11 cellular contexts compared by ENCODE assay signal in genomic region chr15:98858610-98859023, GRCh38.
DNase-seq lines count a peak whose midpoint lies in the region; ATAC-seq and TF ChIP-seq lines count a peak whose summit lies in the region.
"Had no signal": no experiment of that assay in that cellular context is flagged by ENCODE, and none has a peak within 500 bp of the region (broad histone marks: within the 10 kb centered on the region; RNA-seq: fewer than 3 reads in every experiment).

No MANE protein-coding gene starts in this region.

- CTCF ChIA-PET in activated naive CD4-positive, alpha-beta T cell treated with anti-CD3 and anti-CD28 coated beads for 36 hours (lab: Charles Lee), result interaction anchor here (0.7 kb wide), 1 partner anchor 23 kb away, joined by 3 read pairs; no protein-coding TSS in a partner anchor

- peak overlapping the region; percentile 33 for H3K27ac ChIP-seq in foreskin keratinocyte
- H3K27ac ChIP-seq in tibial artery, result peak overlapping the region; percentile 89 to 92
- H3K27ac ChIP-seq: C4-2B, KMS-11 had no signal

- H3K4me3 ChIP-seq in tibial artery, result peak overlapping the region; percentile 15 to 20
- H3K4me3 ChIP-seq: lung had no signal

- H3K4me3 Mint-ChIP-seq in activated naive CD4-positive, alpha-beta T cell treated with anti-CD3 and anti-CD28 coated beads for 36 hours, result peak overlapping the region; percentile 67
- peak overlapping the region; percentile 52 for H3K4me3 Mint-ChIP-seq in T-helper 17 cell

- no peak for TF ChIP-seq CTCF in foreskin keratinocyte (conservative IDR thresholded peaks at IDR 0.05)
- TF ChIP-seq CTCF in tibial artery (IDR thresholded peaks at IDR 0.05), result no peak

- ATAC-seq in T-helper 17 cell, result peak; percentile 16
- no peak for ATAC-seq in foreskin keratinocyte
- no peak for ATAC-seq in GM19397 (IDR thresholded peaks at IDR 0.05; ENCODE audit: unreplicated experiment)

- H3K27me3 ChIP-seq in foreskin keratinocyte (no peaks in the 10 kb centered on the region), tibial artery (no peaks in the 10 kb centered on the region)

- H3K27me3 Mint-ChIP-seq in activated naive CD4-positive, alpha-beta T cell treated with anti-CD3 and anti-CD28 coated beads for 36 hours (ENCODE audit: low read depth), result no peaks in the 10 kb centered on the region
- H3K27me3 Mint-ChIP-seq in T-helper 17 cell, result peaks cover 14% of the 10 kb centered on the region

- intact Hi-C loops in activated naive CD4-positive, alpha-beta T cell treated with anti-CD3 and anti-CD28 coated beads for 36 hours (cut with micrococcal nuclease), result no loop called here
- intact Hi-C loops in tibial artery (cut with DNase I; ENCODE audit: low total_unique reads), result no loop called here

- H3K9me3 ChIP-seq in T-helper 17 cell (ENCODE audit: control insufficient read depth, low read length, poor library complexity, severe bottlenecking), result no peaks in the 10 kb centered on the region
- no peaks in the 10 kb centered on the region for H3K9me3 ChIP-seq in tibial artery

- H3K36me3 Mint-ChIP-seq in activated naive CD4-positive, alpha-beta T cell treated with anti-CD3 and anti-CD28 coated beads for 36 hours (ENCODE audit: low read depth), result no peaks in the 10 kb centered on the region
- no peaks in the 10 kb centered on the region for H3K36me3 Mint-ChIP-seq in T-helper 17 cell (ENCODE audit: low read depth)

- H3K4me1 ChIP-seq in foreskin keratinocyte (peaks cover 46% of the 10 kb centered on the region), tibial artery (peaks cover 3 to 100% (median 82%) of the 10 kb centered on the region in 4 donors)

- peaks cover 75% of the 10 kb centered on the region for H3K4me1 Mint-ChIP-seq in activated naive CD4-positive, alpha-beta T cell treated with anti-CD3 and anti-CD28 coated beads for 36 hours (ENCODE audit: low read depth)
- H3K4me1 Mint-ChIP-seq in T-helper 17 cell, result peaks cover 22% of the 10 kb centered on the region

- no peaks in the 10 kb centered on the region for H3K36me3 ChIP-seq in tibial artery

- no peak for DNase-seq in activated naive CD4-positive, alpha-beta T cell treated with anti-CD3 and anti-CD28 coated beads for 36 hours
- no peak for DNase-seq in activated naive CD4-positive, alpha-beta T cell (lab: John Stamatoyannopoulos, UW)
- DNase-seq in T-helper 17 cell (no peak), foreskin keratinocyte (no peak), tibial artery (no peak), COLO829 (ENCODE audit: low spot score) (no peak), NCI-H2029 (lab: John Stamatoyannopoulos, UW) (no peak)

- peak overlapping the region; percentile 69 for H3K27ac Mint-ChIP-seq in activated naive CD4-positive, alpha-beta T cell treated with anti-CD3 and anti-CD28 coated beads for 36 hours
- H3K27ac Mint-ChIP-seq in T-helper 17 cell, result peak overlapping the region; percentile 61

- no peaks in the 10 kb centered on the region for H3K9me3 Mint-ChIP-seq in activated naive CD4-positive, alpha-beta T cell treated with anti-CD3 and anti-CD28 coated beads for 36 hours
